In genomic region chr7:128457385-128457784, GRCh38 we compare ENCODE assay signal across 7 cellular contexts. TPM values are rescaled to one million over a fixed set of nuclear protein-coding genes. Genes with fewer than 3 reads are reported as not detected.
A peak's percentile ranks its signal among the peaks of the same experiment; 100 is the strongest.
DNase-seq lines count a peak whose midpoint lies in the region; ATAC-seq and TF ChIP-seq lines count a peak whose summit lies in the region.
"Not testable (repeated sequence)": the region's sequence is repeated elsewhere in the genome, so short reads cannot be mapped to it uniquely, and the experiment has no call there.

No MANE protein-coding gene starts in this region.

- peaks cover 23 to 43% of the 10 kb centered on the region in 2 donors for H3K36me3 Mint-ChIP-seq in activated naive CD4-positive, alpha-beta T cell treated with anti-CD3 and anti-CD28 coated beads, Interleukin-2, amount 50 U/mL, for 72 hours
- peaks cover 24% of the 10 kb centered on the region for H3K36me3 Mint-ChIP-seq in dendritic cell treated with granulocyte-macrophage colony-stimulating factor and Interleukin-4, amounts not matched to agents 40 ng/mL and 50 ng/mL, for 4 days (ENCODE audit: low read depth)
- not testable (repeated sequence) for H3K36me3 Mint-ChIP-seq in immature natural killer cell; progenitor cell of endocrine pancreas (ENCODE audit: insufficient read depth)

- H3K27ac ChIP-seq in VCaP, result peak overlapping the region; percentile 90; the same call in 1 of the 2 replicates

- H3K9me3 Mint-ChIP-seq in activated naive CD4-positive, alpha-beta T cell treated with anti-CD3 and anti-CD28 coated beads, Interleukin-2, amount 50 U/mL, for 72 hours; dendritic cell treated with granulocyte-macrophage colony-stimulating factor and Interleukin-4, amounts not matched to agents 40 ng/mL and 50 ng/mL, for 4 days; immature natural killer cell; progenitor cell of endocrine pancreas (ENCODE audit: low read depth): not testable (repeated sequence)

- H3K4me3 ChIP-seq in LNCaP clone FGC (ENCODE audit: low read depth, low read length), result peak overlapping the region; percentile 99

- not testable (repeated sequence) for ATAC-seq in activated naive CD4-positive, alpha-beta T cell treated with anti-CD3 and anti-CD28 coated beads, Interleukin-2, amount 50 U/mL, for 72 hours

- H3K27me3 Mint-ChIP-seq in dendritic cell treated with granulocyte-macrophage colony-stimulating factor and Interleukin-4, amounts not matched to agents 40 ng/mL and 50 ng/mL, for 4 days; progenitor cell of endocrine pancreas: not testable (repeated sequence)
- peaks cover 11 to 20% (median 11%) of the 10 kb centered on the region in 3 donors for H3K27me3 Mint-ChIP-seq in immature natural killer cell (ENCODE audit: low read depth in 3 of 3)

- intact Hi-C loops in dendritic cell treated with granulocyte-macrophage colony-stimulating factor and Interleukin-4, amounts not matched to agents 40 ng/mL and 50 ng/mL, for 4 days (cut with micrococcal nuclease), result loop anchor here (10.0 kb wide), 1 partner anchor 113 kb away; the partner anchor contains the start of gene RBM28

- H3K4me3 Mint-ChIP-seq in dendritic cell treated with granulocyte-macrophage colony-stimulating factor and Interleukin-4, amounts not matched to agents 40 ng/mL and 50 ng/mL, for 4 days, result peak overlapping the region; percentile 90
- peak overlapping the region in 3 of 5 donors; percentile 15 to 40 (median 26) for H3K4me3 Mint-ChIP-seq in immature natural killer cell
- H3K4me3 Mint-ChIP-seq in progenitor cell of endocrine pancreas (ENCODE audit: low read depth), result peak overlapping the region; percentile 97

- peak; percentile 55 for DNase-seq in ELF-1 (ENCODE audit: low read depth, low spot score)
- not testable (repeated sequence) for DNase-seq in LNCaP clone FGC (ENCODE audit: low read depth); activated naive CD4-positive, alpha-beta T cell treated with anti-CD3 and anti-CD28 coated beads, Interleukin-2, amount 50 U/mL, for 72 hours (ENCODE audit: low spot score in 2 of 2); immature natural killer cell; progenitor cell of endocrine pancreas (ENCODE audit: low spot score, unreplicated experiment)

- not testable (repeated sequence) for TF ChIP-seq CTCF in LNCaP clone FGC (IDR thresholded peaks at IDR 0.05; ENCODE audit: control insufficient read depth, extremely low read depth, insufficient read depth); VCaP (conservative IDR thresholded peaks at IDR 0.05); progenitor cell of endocrine pancreas (IDR thresholded peaks at IDR 0.05; ENCODE audit: unreplicated experiment)

- H3K4me1 Mint-ChIP-seq in dendritic cell treated with granulocyte-macrophage colony-stimulating factor and Interleukin-4, amounts not matched to agents 40 ng/mL and 50 ng/mL, for 4 days (ENCODE audit: low read depth), result peaks cover 46% of the 10 kb centered on the region
- H3K4me1 Mint-ChIP-seq in immature natural killer cell (peaks cover 34 to 37% of the 10 kb centered on the region in 2 donors), progenitor cell of endocrine pancreas (ENCODE audit: low read depth) (peaks cover 36% of the 10 kb centered on the region)

- peak overlapping the region; percentile 94 to 95 for H3K27ac Mint-ChIP-seq in activated naive CD4-positive, alpha-beta T cell treated with anti-CD3 and anti-CD28 coated beads, Interleukin-2, amount 50 U/mL, for 72 hours
- not testable (repeated sequence) for H3K27ac Mint-ChIP-seq in dendritic cell treated with granulocyte-macrophage colony-stimulating factor and Interleukin-4, amounts not matched to agents 40 ng/mL and 50 ng/mL, for 4 days; immature natural killer cell; progenitor cell of endocrine pancreas

RNA-seq across cellular contexts. Expression of gene HILPDA, which starts 1.7 kb away (rescaled TPM):
- total RNA-seq in activated naive CD4-positive, alpha-beta T cell treated with anti-CD3 and anti-CD28 coated beads, Interleukin-2, amount 50 U/mL, for 72 hours, result 100 to 1,000 TPM in 1 of 2 donors, 10 to 100 TPM in 1; 20.3 to 239 TPM
- polyA plus RNA-seq in immature natural killer cell, result 1 to 10 TPM; 5.7 to 6.5 (median 6.0) TPM
- 36.8 TPM in 2 replicates for total RNA-seq in progenitor cell of endocrine pancreas

RNA-seq across cellular contexts. Expression of gene METTL2B, which starts 19.2 kb away (rescaled TPM):
- 10 to 100 TPM; 31.1 to 34.1 TPM for total RNA-seq in activated naive CD4-positive, alpha-beta T cell treated with anti-CD3 and anti-CD28 coated beads, Interleukin-2, amount 50 U/mL, for 72 hours
- polyA plus RNA-seq in immature natural killer cell, result 10 to 100 TPM in 2 of 3 donors, 1 to 10 TPM in 1; 2.8 to 24.9 (median 11.9) TPM
- 36.9 and 37.0 TPM in 2 replicates for total RNA-seq in progenitor cell of endocrine pancreas

RNA-seq across cellular contexts. Expression of gene IMPDH1, which starts 47.6 kb away (rescaled TPM):
- 10 to 100 TPM; 29.5 to 66.9 TPM for total RNA-seq in activated naive CD4-positive, alpha-beta T cell treated with anti-CD3 and anti-CD28 coated beads, Interleukin-2, amount 50 U/mL, for 72 hours
- 10 to 100 TPM; 39.0 to 66.0 (median 53.3) TPM for polyA plus RNA-seq in immature natural killer cell
- total RNA-seq in progenitor cell of endocrine pancreas, result 23.4 and 28.4 TPM in 2 replicates

Comparison
In these comparisons a context has a peak if more than half of its experiments do, and no peak if none do; other contexts are left out.
1. H3K4me3 Mint-ChIP-seq: peak in every context shown above with its lines; median percentile 97 in progenitor cell of endocrine pancreas; 90 in dendritic cell treated with granulocyte-macrophage colony-stimulating factor and Interleukin-4, amounts not matched to agents 40 ng/mL and 50 ng/mL, for 4 days; 26 in immature natural killer cell.